In the genomic region with DNA sequence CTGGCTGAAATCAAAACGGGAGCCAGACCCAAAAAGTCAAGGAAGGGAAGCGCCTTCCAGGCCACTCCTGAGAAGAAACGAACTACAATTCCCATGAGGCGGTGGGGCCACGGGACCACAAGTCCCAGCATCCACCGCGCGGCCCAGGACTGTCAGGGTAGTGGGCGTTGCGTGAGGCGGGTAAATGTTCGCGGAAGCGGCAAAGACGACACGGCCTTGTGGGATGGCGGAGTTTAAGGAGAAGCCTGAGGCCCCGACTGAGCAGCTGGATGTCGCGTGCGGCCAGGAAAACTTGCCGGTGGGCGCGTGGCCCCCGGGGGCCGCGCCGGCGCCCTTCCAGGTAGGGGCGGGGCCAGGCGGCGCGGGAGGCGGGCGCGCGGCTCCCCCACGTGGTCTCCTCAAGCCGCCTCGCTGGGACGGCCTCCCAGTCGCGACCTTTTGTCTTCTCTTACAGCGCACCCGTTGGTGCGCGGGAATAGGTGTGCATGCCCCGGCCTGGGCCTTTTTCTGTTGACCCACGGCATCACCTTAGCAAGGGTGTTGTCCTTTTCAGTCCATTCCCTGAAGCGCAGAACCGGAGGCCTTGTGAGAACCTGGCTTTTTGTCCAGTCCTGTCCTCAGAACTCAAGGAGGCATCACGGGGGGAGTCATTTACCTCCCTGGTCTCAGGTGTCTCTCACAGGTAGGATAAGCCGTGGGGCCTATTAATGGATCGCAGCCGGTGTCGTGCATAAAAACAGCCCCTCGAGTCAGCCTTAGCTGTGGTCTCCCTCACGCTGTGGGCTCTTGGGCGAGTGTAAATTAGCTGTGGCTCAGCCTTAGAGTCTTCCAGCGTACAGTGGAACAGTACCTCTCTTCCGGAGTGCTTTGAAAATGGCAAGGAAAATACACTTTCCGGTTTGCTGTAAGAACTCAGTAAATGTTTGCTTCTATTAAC, we compare ENCODE assay signal across 1 cellular context.
TF ChIP-seq lines count a peak whose summit lies in the region.

A gene (plus strand): TSS at position 183 of the 937 bp plus-strand sequence. CDS start 2 bp downstream, at position 185.

TF ChIP-seq in HepG2, 621 proteins besides CTCF, POLR2A, EP300 and RAD21 (continued from another document and continues in another):
- TF ChIP-seq ATRX (CRISPR knock-in tag; IDR thresholded peaks at IDR 0.05; ENCODE audit: borderline replicate concordance) (no peak), NFIC (IDR thresholded peaks at IDR 0.05; ENCODE audit: low read length) (no peak), ZNF660 (CRISPR knock-in tag; IDR thresholded peaks at IDR 0.05; ENCODE audit: borderline replicate concordance, low read depth) (no peak), MYC (CRISPR knock-in tag; IDR thresholded peaks at IDR 0.05; ENCODE audit: borderline replicate concordance) (peak; percentile 90), ZNF468 (CRISPR knock-in tag; IDR thresholded peaks at IDR 0.05) (no peak), TGIF2 (CRISPR knock-in tag; IDR thresholded peaks at IDR 0.05) (peak; percentile 72; the same call in 1 of the 2 replicates), DNMT3B (CRISPR knock-in tag; conservative IDR thresholded peaks at IDR 0.05) (no peak), ZNF350 (CRISPR knock-in tag; IDR thresholded peaks at IDR 0.05; ENCODE audit: borderline replicate concordance, low read depth) (no peak), SMARCE1 (IDR thresholded peaks at IDR 0.05; ENCODE audit: borderline replicate concordance) (no peak), ZBTB8A (CRISPR knock-in tag; IDR thresholded peaks at IDR 0.05; ENCODE audit: borderline replicate concordance, low read depth) (no peak), KLF12 (CRISPR knock-in tag; IDR thresholded peaks at IDR 0.05; ENCODE audit: borderline replicate concordance) (peak; percentile 25; the same call in 1 of the 2 replicates), NFE2L1 (CRISPR knock-in tag; IDR thresholded peaks at IDR 0.05; ENCODE audit: borderline replicate concordance) (no peak), SOX13 (IDR thresholded peaks at IDR 0.05) (peak; percentile 61; the same call in 1 of the 2 replicates), SOX13 (CRISPR knock-in tag; conservative IDR thresholded peaks at IDR 0.05 in 1 of 2, IDR thresholded peaks at IDR 0.05 in 1 of 2) (peak in 1 of 2 experiments; percentile 91; a peak in 2 of 4 replicates), TAF15 (IDR thresholded peaks at IDR 0.05; ENCODE audit: low read depth, low read length, poor library complexity, severe bottlenecking) (no peak), JUN (CRISPR knock-in tag; IDR thresholded peaks at IDR 0.05) (no peak), ZNF333 (CRISPR knock-in tag; IDR thresholded peaks at IDR 0.05; ENCODE audit: borderline replicate concordance) (no peak), HNF4A (CRISPR knock-in tag; IDR thresholded peaks at IDR 0.05) (no peak), ZNF546 (CRISPR knock-in tag; conservative IDR thresholded peaks at IDR 0.05) (no peak), ZNF496 (CRISPR knock-in tag; IDR thresholded peaks at IDR 0.05; ENCODE audit: insufficient replicate concordance) (no peak), NCOA5 (CRISPR knock-in tag; IDR thresholded peaks at IDR 0.05) (no peak), ELF3 (CRISPR knock-in tag; IDR thresholded peaks at IDR 0.05) (peak; percentile 26; the same call in 1 of the 2 replicates), ZFY (CRISPR knock-in tag; IDR thresholded peaks at IDR 0.05) (peak; percentile 87), CCDC6 (CRISPR knock-in tag; IDR thresholded peaks at IDR 0.05) (no peak), IRX3 (CRISPR knock-in tag; IDR thresholded peaks at IDR 0.05; ENCODE audit: borderline replicate concordance, low read depth) (no peak), ZBTB7A (CRISPR knock-in tag; IDR thresholded peaks at IDR 0.05) (no peak), RORA (CRISPR knock-in tag; IDR thresholded peaks at IDR 0.05) (no peak), ZNF3 (CRISPR knock-in tag; IDR thresholded peaks at IDR 0.05) (no peak), ZFP36L2 (CRISPR knock-in tag; IDR thresholded peaks at IDR 0.05) (no peak), FOXK1 (CRISPR knock-in tag; IDR thresholded peaks at IDR 0.05; ENCODE audit: borderline replicate concordance, low read depth) (no peak; the same call in 1 of the 2 replicates), ZNF501 (CRISPR knock-in tag; IDR thresholded peaks at IDR 0.05) (peak; percentile 12; the same call in 1 of the 2 replicates)
- TF ChIP-seq, protein P1, sequence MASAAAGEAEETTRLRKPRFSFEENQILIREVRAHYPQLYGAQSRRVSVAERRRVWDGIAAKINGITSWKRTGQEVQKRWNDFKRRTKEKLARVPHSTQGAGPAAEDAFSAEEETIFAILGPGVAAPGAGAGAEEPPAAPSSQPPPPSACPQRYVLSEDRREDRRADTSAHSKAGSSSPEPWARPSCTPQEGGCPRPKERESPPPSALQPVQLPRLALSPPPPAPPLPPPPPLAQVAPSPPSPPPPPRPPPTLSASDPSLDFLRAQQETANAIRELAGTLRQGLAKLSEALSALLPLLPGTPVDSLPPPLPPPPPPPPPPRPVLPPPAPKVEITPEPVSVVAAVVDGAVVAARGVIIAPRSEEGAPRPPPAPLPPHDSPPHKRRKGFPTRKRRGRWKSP (CRISPR knock-in tag; IDR thresholded peaks at IDR 0.05), result peak; percentile 37; the same call in 1 of the 2 replicates
- TF ChIP-seq, protein P2, sequence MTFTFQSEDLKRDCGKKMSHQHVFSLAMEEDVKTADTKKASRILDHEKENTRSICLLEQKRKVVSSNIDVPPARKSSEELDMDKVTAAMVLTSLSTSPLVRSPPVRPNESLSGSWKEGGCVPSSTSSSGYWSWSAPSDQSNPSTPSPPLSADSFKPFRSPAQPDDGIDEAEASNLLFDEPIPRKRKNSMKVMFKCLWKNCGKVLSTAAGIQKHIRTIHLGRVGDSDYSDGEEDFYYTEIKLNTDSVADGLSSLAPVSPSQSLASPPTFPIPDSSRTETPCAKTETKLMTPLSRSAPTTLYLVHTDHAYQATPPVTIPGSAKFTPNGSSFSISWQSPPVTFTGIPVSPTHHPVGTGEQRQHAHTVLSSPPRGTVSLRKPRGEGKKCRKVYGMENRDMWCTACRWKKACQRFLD (CRISPR knock-in tag; IDR thresholded peaks at IDR 0.05; ENCODE audit: borderline replicate concordance), result no peak
- TF ChIP-seq, protein P3, sequence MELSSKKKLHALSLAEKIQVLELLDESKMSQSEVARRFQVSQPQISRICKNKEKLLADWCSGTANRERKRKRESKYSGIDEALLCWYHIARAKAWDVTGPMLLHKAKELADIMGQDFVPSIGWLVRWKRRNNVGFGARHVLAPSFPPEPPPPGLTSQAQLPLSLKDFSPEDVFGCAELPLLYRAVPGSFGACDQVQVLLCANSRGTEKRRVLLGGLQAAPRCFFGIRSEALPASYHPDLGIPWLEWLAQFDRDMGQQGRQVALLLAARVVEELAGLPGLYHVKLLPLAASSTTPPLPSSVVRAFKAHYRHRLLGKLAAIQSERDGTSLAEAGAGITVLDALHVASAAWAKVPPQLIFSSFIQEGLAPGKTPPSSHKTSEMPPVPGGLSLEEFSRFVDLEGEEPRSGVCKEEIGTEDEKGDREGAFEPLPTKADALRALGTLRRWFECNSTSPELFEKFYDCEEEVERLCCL (CRISPR knock-in tag; IDR thresholded peaks at IDR 0.05; ENCODE audit: borderline replicate concordance), result 0 out of 2 replicates have a peak, but pooled peaks have one; percentile 42
- TF ChIP-seq, protein P4, sequence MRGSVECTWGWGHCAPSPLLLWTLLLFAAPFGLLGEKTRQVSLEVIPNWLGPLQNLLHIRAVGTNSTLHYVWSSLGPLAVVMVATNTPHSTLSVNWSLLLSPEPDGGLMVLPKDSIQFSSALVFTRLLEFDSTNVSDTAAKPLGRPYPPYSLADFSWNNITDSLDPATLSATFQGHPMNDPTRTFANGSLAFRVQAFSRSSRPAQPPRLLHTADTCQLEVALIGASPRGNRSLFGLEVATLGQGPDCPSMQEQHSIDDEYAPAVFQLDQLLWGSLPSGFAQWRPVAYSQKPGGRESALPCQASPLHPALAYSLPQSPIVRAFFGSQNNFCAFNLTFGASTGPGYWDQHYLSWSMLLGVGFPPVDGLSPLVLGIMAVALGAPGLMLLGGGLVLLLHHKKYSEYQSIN (CRISPR knock-in tag; IDR thresholded peaks at IDR 0.05; ENCODE audit: borderline replicate concordance), result no peak
- TF ChIP-seq, protein P5, sequence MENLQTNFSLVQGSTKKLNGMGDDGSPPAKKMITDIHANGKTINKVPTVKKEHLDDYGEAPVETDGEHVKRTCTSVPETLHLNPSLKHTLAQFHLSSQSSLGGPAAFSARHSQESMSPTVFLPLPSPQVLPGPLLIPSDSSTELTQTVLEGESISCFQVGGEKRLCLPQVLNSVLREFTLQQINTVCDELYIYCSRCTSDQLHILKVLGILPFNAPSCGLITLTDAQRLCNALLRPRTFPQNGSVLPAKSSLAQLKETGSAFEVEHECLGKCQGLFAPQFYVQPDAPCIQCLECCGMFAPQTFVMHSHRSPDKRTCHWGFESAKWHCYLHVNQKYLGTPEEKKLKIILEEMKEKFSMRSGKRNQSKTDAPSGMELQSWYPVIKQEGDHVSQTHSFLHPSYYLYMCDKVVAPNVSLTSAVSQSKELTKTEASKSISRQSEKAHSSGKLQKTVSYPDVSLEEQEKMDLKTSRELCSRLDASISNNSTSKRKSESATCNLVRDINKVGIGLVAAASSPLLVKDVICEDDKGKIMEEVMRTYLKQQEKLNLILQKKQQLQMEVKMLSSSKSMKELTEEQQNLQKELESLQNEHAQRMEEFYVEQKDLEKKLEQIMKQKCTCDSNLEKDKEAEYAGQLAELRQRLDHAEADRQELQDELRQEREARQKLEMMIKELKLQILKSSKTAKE (CRISPR knock-in tag; IDR thresholded peaks at IDR 0.05; ENCODE audit: borderline replicate concordance), result no peak
- TF ChIP-seq, protein P6, sequence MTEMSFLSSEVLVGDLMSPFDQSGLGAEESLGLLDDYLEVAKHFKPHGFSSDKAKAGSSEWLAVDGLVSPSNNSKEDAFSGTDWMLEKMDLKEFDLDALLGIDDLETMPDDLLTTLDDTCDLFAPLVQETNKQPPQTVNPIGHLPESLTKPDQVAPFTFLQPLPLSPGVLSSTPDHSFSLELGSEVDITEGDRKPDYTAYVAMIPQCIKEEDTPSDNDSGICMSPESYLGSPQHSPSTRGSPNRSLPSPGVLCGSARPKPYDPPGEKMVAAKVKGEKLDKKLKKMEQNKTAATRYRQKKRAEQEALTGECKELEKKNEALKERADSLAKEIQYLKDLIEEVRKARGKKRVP (CRISPR knock-in tag; IDR thresholded peaks at IDR 0.05), result peak in 1 of 2 experiments; percentile 45; a peak in 1 of 4 replicates
- TF ChIP-seq, protein P7, sequence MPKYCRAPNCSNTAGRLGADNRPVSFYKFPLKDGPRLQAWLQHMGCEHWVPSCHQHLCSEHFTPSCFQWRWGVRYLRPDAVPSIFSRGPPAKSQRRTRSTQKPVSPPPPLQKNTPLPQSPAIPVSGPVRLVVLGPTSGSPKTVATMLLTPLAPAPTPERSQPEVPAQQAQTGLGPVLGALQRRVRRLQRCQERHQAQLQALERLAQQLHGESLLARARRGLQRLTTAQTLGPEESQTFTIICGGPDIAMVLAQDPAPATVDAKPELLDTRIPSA (CRISPR knock-in tag; IDR thresholded peaks at IDR 0.05; ENCODE audit: borderline replicate concordance), result no peak
- TF ChIP-seq, protein P8, sequence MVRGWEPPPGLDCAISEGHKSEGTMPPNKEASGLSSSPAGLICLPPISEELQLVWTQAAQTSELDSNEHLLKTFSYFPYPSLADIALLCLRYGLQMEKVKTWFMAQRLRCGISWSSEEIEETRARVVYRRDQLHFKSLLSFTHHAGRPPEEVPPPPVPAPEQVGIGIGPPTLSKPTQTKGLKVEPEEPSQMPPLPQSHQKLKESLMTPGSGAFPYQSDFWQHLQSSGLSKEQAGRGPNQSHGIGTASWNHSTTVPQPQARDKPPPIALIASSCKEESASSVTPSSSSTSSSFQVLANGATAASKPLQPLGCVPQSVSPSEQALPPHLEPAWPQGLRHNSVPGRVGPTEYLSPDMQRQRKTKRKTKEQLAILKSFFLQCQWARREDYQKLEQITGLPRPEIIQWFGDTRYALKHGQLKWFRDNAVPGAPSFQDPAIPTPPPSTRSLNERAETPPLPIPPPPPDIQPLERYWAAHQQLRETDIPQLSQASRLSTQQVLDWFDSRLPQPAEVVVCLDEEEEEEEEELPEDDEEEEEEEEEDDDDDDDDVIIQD (CRISPR knock-in tag; IDR thresholded peaks at IDR 0.05; ENCODE audit: low read depth), result no peak
- TF ChIP-seq, protein P9, sequence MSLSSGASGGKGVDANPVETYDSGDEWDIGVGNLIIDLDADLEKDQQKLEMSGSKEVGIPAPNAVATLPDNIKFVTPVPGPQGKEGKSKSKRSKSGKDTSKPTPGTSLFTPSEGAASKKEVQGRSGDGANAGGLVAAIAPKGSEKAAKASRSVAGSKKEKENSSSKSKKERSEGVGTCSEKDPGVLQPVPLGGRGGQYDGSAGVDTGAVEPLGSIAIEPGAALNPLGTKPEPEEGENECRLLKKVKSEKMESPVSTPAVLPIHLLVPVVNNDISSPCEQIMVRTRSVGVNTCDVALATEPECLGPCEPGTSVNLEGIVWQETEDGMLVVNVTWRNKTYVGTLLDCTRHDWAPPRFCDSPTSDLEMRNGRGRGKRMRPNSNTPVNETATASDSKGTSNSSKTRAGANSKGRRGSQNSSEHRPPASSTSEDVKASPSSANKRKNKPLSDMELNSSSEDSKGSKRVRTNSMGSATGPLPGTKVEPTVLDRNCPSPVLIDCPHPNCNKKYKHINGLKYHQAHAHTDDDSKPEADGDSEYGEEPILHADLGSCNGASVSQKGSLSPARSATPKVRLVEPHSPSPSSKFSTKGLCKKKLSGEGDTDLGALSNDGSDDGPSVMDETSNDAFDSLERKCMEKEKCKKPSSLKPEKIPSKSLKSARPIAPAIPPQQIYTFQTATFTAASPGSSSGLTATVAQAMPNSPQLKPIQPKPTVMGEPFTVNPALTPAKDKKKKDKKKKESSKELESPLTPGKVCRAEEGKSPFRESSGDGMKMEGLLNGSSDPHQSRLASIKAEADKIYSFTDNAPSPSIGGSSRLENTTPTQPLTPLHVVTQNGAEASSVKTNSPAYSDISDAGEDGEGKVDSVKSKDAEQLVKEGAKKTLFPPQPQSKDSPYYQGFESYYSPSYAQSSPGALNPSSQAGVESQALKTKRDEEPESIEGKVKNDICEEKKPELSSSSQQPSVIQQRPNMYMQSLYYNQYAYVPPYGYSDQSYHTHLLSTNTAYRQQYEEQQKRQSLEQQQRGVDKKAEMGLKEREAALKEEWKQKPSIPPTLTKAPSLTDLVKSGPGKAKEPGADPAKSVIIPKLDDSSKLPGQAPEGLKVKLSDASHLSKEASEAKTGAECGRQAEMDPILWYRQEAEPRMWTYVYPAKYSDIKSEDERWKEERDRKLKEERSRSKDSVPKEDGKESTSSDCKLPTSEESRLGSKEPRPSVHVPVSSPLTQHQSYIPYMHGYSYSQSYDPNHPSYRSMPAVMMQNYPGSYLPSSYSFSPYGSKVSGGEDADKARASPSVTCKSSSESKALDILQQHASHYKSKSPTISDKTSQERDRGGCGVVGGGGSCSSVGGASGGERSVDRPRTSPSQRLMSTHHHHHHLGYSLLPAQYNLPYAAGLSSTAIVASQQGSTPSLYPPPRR (CRISPR knock-in tag; IDR thresholded peaks at IDR 0.05; ENCODE audit: borderline replicate concordance), result 0 out of 2 replicates have a peak, but pooled peaks have one; percentile 17
- TF ChIP-seq, protein P10, sequence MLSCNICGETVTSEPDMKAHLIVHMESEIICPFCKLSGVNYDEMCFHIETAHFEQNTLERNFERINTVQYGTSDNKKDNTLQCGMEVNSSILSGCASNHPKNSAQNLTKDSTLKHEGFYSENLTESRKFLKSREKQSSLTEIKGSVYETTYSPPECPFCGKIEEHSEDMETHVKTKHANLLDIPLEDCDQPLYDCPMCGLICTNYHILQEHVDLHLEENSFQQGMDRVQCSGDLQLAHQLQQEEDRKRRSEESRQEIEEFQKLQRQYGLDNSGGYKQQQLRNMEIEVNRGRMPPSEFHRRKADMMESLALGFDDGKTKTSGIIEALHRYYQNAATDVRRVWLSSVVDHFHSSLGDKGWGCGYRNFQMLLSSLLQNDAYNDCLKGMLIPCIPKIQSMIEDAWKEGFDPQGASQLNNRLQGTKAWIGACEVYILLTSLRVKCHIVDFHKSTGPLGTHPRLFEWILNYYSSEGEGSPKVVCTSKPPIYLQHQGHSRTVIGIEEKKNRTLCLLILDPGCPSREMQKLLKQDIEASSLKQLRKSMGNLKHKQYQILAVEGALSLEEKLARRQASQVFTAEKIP (CRISPR knock-in tag; IDR thresholded peaks at IDR 0.05; ENCODE audit: borderline replicate concordance), result no peak
